8 cellular contexts compared by ENCODE assay signal in the genomic region with DNA sequence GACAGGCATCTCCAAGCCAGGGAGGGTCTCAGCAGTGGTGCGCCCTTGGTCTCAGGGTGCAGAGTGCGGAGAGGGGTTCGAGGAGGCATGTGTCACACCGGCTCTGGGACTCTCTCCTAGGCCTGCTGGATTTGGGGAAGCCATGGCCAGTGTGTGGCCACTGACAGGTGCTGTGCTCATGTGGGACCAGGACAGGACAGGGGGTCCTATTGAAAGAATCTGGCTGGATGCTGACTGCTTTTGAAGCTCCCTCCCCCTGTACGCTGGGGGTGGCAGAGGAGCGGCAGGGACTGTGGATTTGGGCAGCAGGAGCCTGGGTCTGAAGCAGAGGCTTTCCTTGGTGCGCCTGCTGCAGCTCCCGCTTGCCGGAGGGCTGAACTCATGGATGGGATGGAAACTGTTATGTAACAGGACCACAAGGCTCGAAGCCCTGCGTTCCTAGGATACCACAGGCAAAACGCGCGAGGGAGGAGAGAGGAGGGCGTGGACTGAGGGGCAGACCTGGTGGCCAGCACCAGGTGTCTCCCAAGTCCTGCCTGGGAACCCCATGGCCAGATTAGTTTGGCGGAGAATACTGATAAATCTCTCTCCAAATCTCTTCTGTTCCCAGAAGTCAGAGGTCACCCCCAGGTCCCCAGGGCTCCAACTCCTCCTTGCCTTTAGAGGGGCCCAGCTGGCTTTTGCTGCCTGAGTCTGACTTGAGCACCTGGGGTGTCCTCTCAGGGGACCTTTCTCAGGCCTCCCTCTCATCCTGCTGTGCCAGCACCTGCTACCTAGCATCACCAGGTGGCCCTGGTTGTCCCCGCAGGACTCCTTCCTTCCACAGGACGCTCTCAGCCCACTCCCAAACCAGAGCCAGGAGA. TPM values are rescaled to one million over a fixed set of nuclear protein-coding genes. Genes with fewer than 3 reads are reported as not detected.
A peak's percentile ranks its signal among the peaks of the same experiment; 100 is the strongest.
DNase-seq lines count a peak whose midpoint lies in the region; ATAC-seq and TF ChIP-seq lines count a peak whose summit lies in the region.

No MANE protein-coding gene starts in this region.

- peaks cover 17 to 18% of the 10 kb centered on the region in 2 experiments for H3K4me1 ChIP-seq in HCT116 (ENCODE audit: control insufficient read depth in 1 of 2, insufficient read depth in 2 of 2, low read length in 2 of 2)

- no peak overlapping the region for H3K27ac Mint-ChIP-seq in activated naive CD4-positive, alpha-beta T cell treated with anti-CD3 and anti-CD28 coated beads, Interleukin-2, amount 10 ng/mL, durations not matched to agents 7 days and 5 days

- H3K79me2 ChIP-seq in HCT116 (ENCODE audit: insufficient read depth, low read length): no peaks in the 10 kb centered on the region

- no peaks in the 10 kb centered on the region for H4K20me1 ChIP-seq in HCT116 (ENCODE audit: insufficient read depth)

- H3K9ac ChIP-seq in HCT116 (ENCODE audit: low read length): peak overlapping the region; percentile 51

- RAD21 ChIA-PET in HCT116 (lab: Charles Lee; ENCODE audit: low non-redundant PET in 1 of 2, low total read pairs in 2 of 2, uncharacterized antibody in 2 of 2, unreplicated experiment in 2 of 2): no interaction called here

- H3K27ac ChIP-seq in HCT116 (ENCODE audit: low read depth, low read length) (peak overlapping the region; percentile 1; the same call in 1 of the 2 replicates), skin epidermis (peak overlapping the region in 16 of 21 experiments; percentile 4 to 81 (median 62))

- no peaks in the 10 kb centered on the region for H3K9me3 ChIP-seq in HCT116 (ENCODE audit: control insufficient read depth in 1 of 2, insufficient read depth in 1 of 2, low read depth in 1 of 2, low read length in 2 of 2)

- intact Hi-C loops in HCT116 (cut with micrococcal nuclease): no loop called here

- H2AFZ ChIP-seq in HCT116 (ENCODE audit: low read depth, low read length, poor library complexity, severe bottlenecking): no peak overlapping the region

- H3K4me3 ChIP-seq in HCT116 (replicated peaks in 1 of 2; ENCODE audit: low read depth in 1 of 2, low read length in 2 of 2): peak overlapping the region in 1 of 2 experiments; percentile 37; a peak in 3 of 4 replicates
- peak overlapping the region in 6 of 7 experiments; percentile 5 to 53 (median 9) for H3K4me3 ChIP-seq in skin epidermis

- peak overlapping the region; percentile 82 for H3K4me2 ChIP-seq in HCT116 (ENCODE audit: low read length)

- no peak for ATAC-seq in HCT116
- no peak for ATAC-seq in GM21528 (IDR thresholded peaks at IDR 0.05; ENCODE audit: low FRiP score, unreplicated experiment)
- no peak for ATAC-seq in GM21447 (IDR thresholded peaks at IDR 0.05; ENCODE audit: unreplicated experiment)

- no peak overlapping the region for H3K4me3 Mint-ChIP-seq in activated naive CD4-positive, alpha-beta T cell treated with anti-CD3 and anti-CD28 coated beads, Interleukin-2, amount 10 ng/mL, durations not matched to agents 7 days and 5 days

- TF ChIP-seq POLR2A in HCT116 (IDR thresholded peaks at IDR 0.05; ENCODE audit: borderline replicate concordance, extremely low read depth, insufficient read depth, insufficient read length): no peak

- CTCF ChIA-PET in HCT116 (lab: Charles Lee): interaction anchor here (1.1 to 1.2 kb wide), 2 partner anchors 9 to 13 kb away, joined by 3 to 4 read pairs; a partner anchor contains a TSS
- CTCF ChIA-PET in activated naive CD4-positive, alpha-beta T cell treated with anti-CD3 and anti-CD28 coated beads, Interleukin-2, amount 10 ng/mL, durations not matched to agents 7 days and 5 days (lab: Charles Lee): no interaction called here

- H3K9me2 ChIP-seq in HCT116 (ENCODE audit: insufficient read depth): no peaks in the 10 kb centered on the region

- H3K27me3 ChIP-seq in HCT116 (ENCODE audit: insufficient read depth, low read length): no peaks in the 10 kb centered on the region

- H3K36me3 Mint-ChIP-seq in activated naive CD4-positive, alpha-beta T cell treated with anti-CD3 and anti-CD28 coated beads, Interleukin-2, amount 10 ng/mL, durations not matched to agents 7 days and 5 days: no peaks in the 10 kb centered on the region

- no peak for TF ChIP-seq CTCF in HCT116 (IDR thresholded peaks at IDR 0.05 in 2 of 3, conservative IDR thresholded peaks at IDR 0.05 in 1 of 3; ENCODE audit: borderline replicate concordance in 1 of 3, insufficient read depth in 1 of 3, low read depth in 2 of 3, low read length in 2 of 3)

- no peak for TF ChIP-seq RAD21 in HCT116 (IDR thresholded peaks at IDR 0.05; ENCODE audit: low read depth)

- POLR2A ChIA-PET in HCT116 (lab: Charles Lee): interaction anchor here (1.2 to 3.2 kb wide), 2 partner anchors 8 to 13 kb away, joined by 4 to 16 read pairs; a partner anchor contains a TSS

- no TSS peak for BruUV-seq in HCT116 (replicated peaks; lab: Mats Ljungman, UMichigan)

- H3K4me1 Mint-ChIP-seq in activated naive CD4-positive, alpha-beta T cell treated with anti-CD3 and anti-CD28 coated beads, Interleukin-2, amount 10 ng/mL, durations not matched to agents 7 days and 5 days: no peaks in the 10 kb centered on the region

- H3K9me3 Mint-ChIP-seq in activated naive CD4-positive, alpha-beta T cell treated with anti-CD3 and anti-CD28 coated beads, Interleukin-2, amount 10 ng/mL, durations not matched to agents 7 days and 5 days: no peaks in the 10 kb centered on the region

- no peaks in the 10 kb centered on the region for H3K36me3 ChIP-seq in HCT116 (ENCODE audit: control insufficient read depth in 1 of 2, insufficient read depth in 2 of 2, low read length in 2 of 2)

- no peak for DNase-seq in HCT116 (ENCODE audit: low read depth, low spot score)
- DNase-seq in amniotic epithelial cell (ENCODE audit: low read depth): peak; percentile 65
- peak; percentile 59 for DNase-seq in hepatic stellate cell (ENCODE audit: low spot score)
- no peak for DNase-seq in activated naive CD4-positive, alpha-beta T cell treated with anti-CD3 and anti-CD28 coated beads, Interleukin-2, amount 10 ng/mL, durations not matched to agents 7 days and 5 days
- DNase-seq in activated naive CD4-positive, alpha-beta T cell treated with Interleukin-2 at 50 U/mL for 16 hours: no peak

- peaks cover 60% of the 10 kb centered on the region for H3K27me3 Mint-ChIP-seq in activated naive CD4-positive, alpha-beta T cell treated with anti-CD3 and anti-CD28 coated beads, Interleukin-2, amount 10 ng/mL, durations not matched to agents 7 days and 5 days

TF ChIP-seq in HCT116, 20 proteins besides CTCF, POLR2A, EP300 and RAD21:
- TF ChIP-seq YY1 (IDR thresholded peaks at IDR 0.05; ENCODE audit: extremely low read depth, insufficient replicate concordance, low read depth, low read length) (no peak), TCF7L2 (IDR thresholded peaks at IDR 0.05; ENCODE audit: borderline replicate concordance, extremely low read depth, insufficient read depth, insufficient read length) (no peak), SP1 (IDR thresholded peaks at IDR 0.05; ENCODE audit: low read depth) (no peak), SIN3A (IDR thresholded peaks at IDR 0.05; ENCODE audit: low read depth) (no peak), CEBPB (IDR thresholded peaks at IDR 0.05; ENCODE audit: low read depth) (no peak)
- TF ChIP-seq, protein P1, sequence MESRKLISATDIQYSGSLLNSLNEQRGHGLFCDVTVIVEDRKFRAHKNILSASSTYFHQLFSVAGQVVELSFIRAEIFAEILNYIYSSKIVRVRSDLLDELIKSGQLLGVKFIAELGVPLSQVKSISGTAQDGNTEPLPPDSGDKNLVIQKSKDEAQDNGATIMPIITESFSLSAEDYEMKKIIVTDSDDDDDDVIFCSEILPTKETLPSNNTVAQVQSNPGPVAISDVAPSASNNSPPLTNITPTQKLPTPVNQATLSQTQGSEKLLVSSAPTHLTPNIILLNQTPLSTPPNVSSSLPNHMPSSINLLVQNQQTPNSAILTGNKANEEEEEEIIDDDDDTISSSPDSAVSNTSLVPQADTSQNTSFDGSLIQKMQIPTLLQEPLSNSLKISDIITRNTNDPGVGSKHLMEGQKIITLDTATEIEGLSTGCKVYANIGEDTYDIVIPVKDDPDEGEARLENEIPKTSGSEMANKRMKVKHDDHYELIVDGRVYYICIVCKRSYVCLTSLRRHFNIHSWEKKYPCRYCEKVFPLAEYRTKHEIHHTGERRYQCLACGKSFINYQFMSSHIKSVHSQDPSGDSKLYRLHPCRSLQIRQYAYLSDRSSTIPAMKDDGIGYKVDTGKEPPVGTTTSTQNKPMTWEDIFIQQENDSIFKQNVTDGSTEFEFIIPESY (IDR thresholded peaks at IDR 0.05; ENCODE audit: extremely low read depth, insufficient replicate concordance, low read length): no peak

RNA-seq across cellular contexts. Expression of a gene that starts 13.8 kb away (rescaled TPM):
- 16.5 TPM for total RNA-seq in HCT116 (2021; ENCODE audit: unreplicated experiment)
- polyA plus RNA-seq in HCT116 (2012): 15.9 and 17.5 TPM in 2 replicates

Comparison
In these comparisons a context has a peak if more than half of its experiments do, and no peak if none do; other contexts are left out.
1. DNase-seq: peak in amniotic epithelial cell (single experiment) and hepatic stellate cell (single experiment); none in HCT116 (single experiment), activated naive CD4-positive, alpha-beta T cell treated with anti-CD3 and anti-CD28 coated beads, Interleukin-2, amount 10 ng/mL, durations not matched to agents 7 days and 5 days (single experiment) and activated naive CD4-positive, alpha-beta T cell treated with Interleukin-2 at 50 U/mL for 16 hours (single experiment).